In genomic region chr10:29583674-29584073, GRCh38 we compare ENCODE assay signal across 20 cellular contexts. TPM values are rescaled to one million over a fixed set of nuclear protein-coding genes. Genes with fewer than 3 reads are reported as not detected.
DNase-seq lines count a peak whose midpoint lies in the region; FAIRE-seq and TF ChIP-seq lines count a peak whose summit lies in the region.
"Had no signal": no experiment of that assay in that cellular context is flagged by ENCODE, and none has a peak within 500 bp of the region (broad histone marks: within the 10 kb centered on the region; RNA-seq: fewer than 3 reads in every experiment).

No MANE protein-coding gene starts in this region.

- no peak overlapping the region for H2BK15ac ChIP-seq in H1 (ENCODE audit: low read length)

- intact Hi-C loops in Calu3 (cut with micrococcal nuclease; ENCODE audit: unreplicated experiment): no loop called here

- H3K4me3 ChIP-seq in H1 (ENCODE audit: extremely low read depth in 1 of 4, insufficient read depth in 2 of 4, low read depth in 3 of 4, low read length in 4 of 4): no peak overlapping the region
- H3K4me3 ChIP-seq: coronary artery, esophagus squamous epithelium, K562, lung, right lobe of liver had no signal

- H4K91ac ChIP-seq in H1 (replicated peaks; ENCODE audit: insufficient read length, low read length): no peak overlapping the region

- H2BK20ac ChIP-seq in H1 (ENCODE audit: low read length): no peak overlapping the region

- H3K4me3 Mint-ChIP-seq in Calu3 (ENCODE audit: low read depth, unreplicated experiment) (peak overlapping the region; percentile 39), osteocyte (ENCODE audit: unreplicated experiment) (no peak overlapping the region)
- H3K4me3 Mint-ChIP-seq: nephron had no signal

- H3K14ac ChIP-seq in H1 (ENCODE audit: insufficient read length): no peak overlapping the region

- FAIRE-seq in H1 (lab: Jason Lieb, UNC) (peak; percentile 13), GM12892 (lab: Jason Lieb, UNC) (no peak)
- FAIRE-seq: K562 had no signal

- no peak for TF ChIP-seq EP300 in H1 (IDR thresholded peaks at IDR 0.05; ENCODE audit: borderline replicate concordance in 1 of 2, low read depth in 2 of 2, low read length in 2 of 2)

- H4K5ac ChIP-seq in H1 (ENCODE audit: insufficient read length, low read depth, low read length): no peak overlapping the region

- H4K20me1 ChIP-seq in H1 (replicated peaks in 1 of 2; ENCODE audit: control insufficient read depth in 1 of 2, insufficient read depth in 2 of 2, low read length in 2 of 2): peaks cover 0 to 2% of the 10 kb centered on the region in 2 experiments

- H3K27me3 Mint-ChIP-seq in Calu3 (ENCODE audit: unreplicated experiment) (no peaks in the 10 kb centered on the region), osteocyte (ENCODE audit: unreplicated experiment) (no peaks in the 10 kb centered on the region)

- CTCF ChIA-PET in Calu3 (lab: Charles Lee) (no interaction called here), H1 (lab: Charles Lee; ENCODE audit: partially characterized antibody) (interaction anchor here (1.2 to 2.1 kb wide), 2 partner anchors 28 to 71 kb away, joined by 3 to 5 read pairs; no protein-coding TSS in a partner anchor), RWPE1 (lab: Yijun Ruan, JAX) (interaction anchor here (0.6 to 0.7 kb wide), 2 partner anchors 12 to 40 kb away, joined by 4 to 6 read pairs; no protein-coding TSS in a partner anchor)

- DNase-seq in Calu3 (peak; percentile 24), M059J (ENCODE audit: low read depth) (peak; percentile 8), H1 (ENCODE audit: low read depth in 1 of 2, low spot score in 2 of 2) (no peak), osteocyte (ENCODE audit: extremely low spot score, unreplicated experiment) (no peak), GM19238 (ENCODE audit: insufficient read length, low spot score) (no peak), RWPE1 (ENCODE audit: low spot score) (no peak), GM12892 (ENCODE audit: insufficient read length) (no peak), UCSD-AML1 (lab: John Stamatoyannopoulos, UW; ENCODE audit: unreplicated experiment) (no peak)
- DNase-seq: activated CD4-positive, alpha-beta T cell treated with anti-CD3 and anti-CD28 coated beads for 4 hours; amniotic stem cell; DMS79 treated with DMSO at 0.1 percent for 48 hours; esophagus squamous epithelium; NCI-H1105 treated with DMSO at 0.1 percent for 48 hours; right lobe of liver; Right ventricle myocardium superior; stimulated activated CD4-positive, alpha-beta T cell treated with anti-CD3 and anti-CD28 coated beads, Interleukin-4, amount 100 ng/mL, for 4 hours had no signal

- H3K56ac ChIP-seq in H1 (replicated peaks; ENCODE audit: insufficient read length, low read depth, low read length): no peak overlapping the region

- no peak overlapping the region for H2AK5ac ChIP-seq in H1 (ENCODE audit: low read depth, low read length)

- TF ChIP-seq POLR2A in H1 (IDR thresholded peaks at IDR 0.05; ENCODE audit: control extremely low read depth in 1 of 2, low read depth in 2 of 2, low read length in 2 of 2) (no peak), GM12892 (IDR thresholded peaks at IDR 0.05; ENCODE audit: low read depth, low read length) (no peak)

- H3K36me3 ChIP-seq in H1 (ENCODE audit: control insufficient read depth in 2 of 4, insufficient read depth in 4 of 4, low read length in 3 of 4): no peaks in the 10 kb centered on the region
- H3K36me3 ChIP-seq: right lobe of liver had no signal

- H4K8ac ChIP-seq in H1 (ENCODE audit: extremely low read depth, insufficient read depth, low read length): no peak overlapping the region

- H3K23me2 ChIP-seq in H1 (ENCODE audit: low read depth, low read length): no peaks in the 10 kb centered on the region

- H2BK5ac ChIP-seq in H1 (ENCODE audit: low read depth, low read length): no peak overlapping the region

- H3K36me3 Mint-ChIP-seq in Calu3 (ENCODE audit: insufficient read depth, unreplicated experiment) (peaks cover 41% of the 10 kb centered on the region), osteocyte (ENCODE audit: unreplicated experiment) (peaks cover 30% of the 10 kb centered on the region)

- no peak overlapping the region for H3K18ac ChIP-seq in H1 (ENCODE audit: extremely low read depth, low read length)

- TF ChIP-seq CTCF in Calu3 (IDR thresholded peaks at IDR 0.05; ENCODE audit: unreplicated experiment) (no peak), H1 (IDR thresholded peaks at IDR 0.05; ENCODE audit: control extremely low read depth in 1 of 3, insufficient read depth in 1 of 3, low read depth in 1 of 3, low read length in 3 of 3) (no peak), osteocyte (IDR thresholded peaks at IDR 0.05) (no peak), RWPE1 (conservative IDR thresholded peaks at IDR 0.05; ENCODE audit: low read depth) (no peak)

- H3K4me2 ChIP-seq in H1 (ENCODE audit: insufficient read depth in 1 of 2, low read depth in 2 of 2, low read length in 2 of 2): no peak overlapping the region

- H3K9me3 ChIP-seq in H1 (ENCODE audit: insufficient read depth in 2 of 2, low read depth in 1 of 2, low read length in 1 of 2): no peaks in the 10 kb centered on the region
- H3K9me3 ChIP-seq: esophagus squamous epithelium, right lobe of liver had no signal

- no peak overlapping the region for H2BK120ac ChIP-seq in H1 (replicated peaks; ENCODE audit: low read depth, low read length)

- 0 out of 2 replicates have a peak overlapping the region, but pooled peaks have one; percentile 60 for H2BK12ac ChIP-seq in H1 (ENCODE audit: low read depth, low read length)

- peak overlapping the region; percentile 81 for H3K27ac Mint-ChIP-seq in Calu3 (ENCODE audit: unreplicated experiment)
- peak overlapping the region; percentile 82 for H3K27ac Mint-ChIP-seq in osteocyte (ENCODE audit: unreplicated experiment)

- H3K9me3 Mint-ChIP-seq in Calu3 (ENCODE audit: low read depth, unreplicated experiment) (no peaks in the 10 kb centered on the region), osteocyte (ENCODE audit: unreplicated experiment) (no peaks in the 10 kb centered on the region)
- H3K9me3 Mint-ChIP-seq: nephron had no signal

- H3K79me1 ChIP-seq in H1 (ENCODE audit: low read depth, low read length): no peaks in the 10 kb centered on the region

- no TSS peak for BruUV-seq in Calu3 (replicated peaks; lab: Mats Ljungman, UMichigan)

- H3K27ac ChIP-seq in H1 (ENCODE audit: low read depth, low read length) (no peak overlapping the region), RWPE1 (no peak overlapping the region)
- H3K27ac ChIP-seq: right lobe of liver had no signal

- no peak overlapping the region for H3K4ac ChIP-seq in H1 (replicated peaks; ENCODE audit: insufficient read length, low read depth, low read length)

- 83% methylated on average over 9 of the region's 9 CpGs; no CpG with 5 or more reads in 1 of the 2 experiments for WGBS in H1 (ENCODE audit: extremely low coverage in 1 of 2, insufficient coverage in 1 of 2, insufficient read length in 1 of 2, insufficient replicate concordance in 2 of 2, low coverage in 1 of 2, low lambda C conversion rate in 2 of 2, missing lambda C conversion rate in 1 of 2), 2 experiments

- H3K23ac ChIP-seq in H1 (ENCODE audit: insufficient read length): no peak overlapping the region

- peaks cover 0 to 4% of the 10 kb centered on the region in 2 experiments; a peak in 1 of 4 replicates for H3K79me2 ChIP-seq in H1 (ENCODE audit: control insufficient read depth in 1 of 2, insufficient read depth in 2 of 2, low read length in 2 of 2)

- H2AFZ ChIP-seq in H1 (ENCODE audit: low read length): no peak overlapping the region

- H3K9ac ChIP-seq in H1 (replicated peaks in 1 of 4; ENCODE audit: extremely low read depth in 1 of 4, low read depth in 3 of 4, low read length in 3 of 4): no peak overlapping the region

- POLR2A ChIA-PET in H1 (lab: Charles Lee; ENCODE audit: partially characterized antibody) (no interaction called here), RWPE1 (lab: Yijun Ruan, JAX; ENCODE audit: low non-redundant PET) (no interaction called here)

- H3K27me3 ChIP-seq in H1 (replicated peaks in 1 of 4; ENCODE audit: control insufficient read depth in 3 of 4, extremely low read depth in 1 of 4, insufficient read depth in 3 of 4, low read length in 3 of 4): no peaks in the 10 kb centered on the region
- H3K27me3 ChIP-seq: esophagus squamous epithelium, right lobe of liver had no signal

- no peak for TF ChIP-seq RAD21 in H1 (IDR thresholded peaks at IDR 0.05 in 1 of 2, conservative IDR thresholded peaks at IDR 0.05 in 1 of 2; ENCODE audit: low read depth in 2 of 2, low read length in 2 of 2)

- peaks cover under 1 to 11% (median 6%) of the 10 kb centered on the region in 4 experiments for H3K4me1 ChIP-seq in H1 (replicated peaks in 1 of 4; ENCODE audit: control insufficient read depth in 3 of 4, insufficient read depth in 4 of 4, low read length in 3 of 4)
- H3K4me1 ChIP-seq: right lobe of liver had no signal

- H3K4me1 Mint-ChIP-seq in Calu3 (ENCODE audit: low read depth, unreplicated experiment): peaks cover 54% of the 10 kb centered on the region
- peaks cover 53% of the 10 kb centered on the region for H3K4me1 Mint-ChIP-seq in osteocyte (ENCODE audit: unreplicated experiment)

TF ChIP-seq in H1, 55 proteins besides CTCF, POLR2A, EP300 and RAD21:
- TF ChIP-seq GTF2F1 (IDR thresholded peaks at IDR 0.05; ENCODE audit: borderline replicate concordance, low read depth, low read length) (no peak), SIX5 (IDR thresholded peaks at IDR 0.05; ENCODE audit: low read depth, low read length) (no peak), RFX5 (IDR thresholded peaks at IDR 0.05; ENCODE audit: borderline replicate concordance, low read depth, low read length) (no peak)
- TF ChIP-seq, protein P1, sequence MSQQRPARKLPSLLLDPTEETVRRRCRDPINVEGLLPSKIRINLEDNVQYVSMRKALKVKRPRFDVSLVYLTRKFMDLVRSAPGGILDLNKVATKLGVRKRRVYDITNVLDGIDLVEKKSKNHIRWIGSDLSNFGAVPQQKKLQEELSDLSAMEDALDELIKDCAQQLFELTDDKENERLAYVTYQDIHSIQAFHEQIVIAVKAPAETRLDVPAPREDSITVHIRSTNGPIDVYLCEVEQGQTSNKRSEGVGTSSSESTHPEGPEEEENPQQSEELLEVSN (IDR thresholded peaks at IDR 0.05): no peak

RNA-seq across cellular contexts. Expression of gene SVIL, which starts 51.1 kb away (rescaled TPM):
- total RNA-seq in Calu3 (2022) (111 and 147 TPM in 2 replicates), osteocyte (257 and 258 TPM in 2 replicates)
- total RNA-seq in M059J (2014; rRNA removed; shearing (Covaris generic)): 0.84 and 0.94 TPM in 2 replicates
- 15.4 and 16.0 TPM in 2 replicates for total RNA-seq in H1 (2021; fragmentation: NEBNext Ultra II Directional; extraction: Animal tissue kit (Norgen Biotek cat#: 25700))
- 4.3 and 4.7 TPM in 2 replicates for polyA plus RNA-seq in H1 (2011; rRNA removed)
- polyA plus RNA-seq in H1 (2011; cell fraction: cytosol; rRNA removed): 5.3 TPM
- polyA plus RNA-seq in H1 (2011; cell fraction: nucleus; rRNA removed): 18.4 TPM
- 11.8 to 19.5 TPM (median 12.7 TPM) in 4 replicates for polyA plus RNA-seq in H1 (2012, experiment 1 of 2)
- 0.76 TPM for polyA plus RNA-seq in H1 (2012, experiment 2 of 2)
- 14.1 TPM for polyA plus RNA-seq in H1 (2013, experiment 1 of 2)
- polyA plus RNA-seq in H1 (2013, experiment 2 of 2): 13.6 TPM
- polyA minus RNA-seq in H1 (2011; rRNA and poly(A)+ RNA removed): 12.4 and 14.0 TPM in 2 replicates
- 14.7 TPM for polyA minus RNA-seq in H1 (2011; cell fraction: cytosol; rRNA and poly(A)+ RNA removed)
- polyA minus RNA-seq in H1 (2011; cell fraction: nucleus; rRNA and poly(A)+ RNA removed): 18.8 TPM
- 0.13 TPM for polyA plus RNA-seq in GM12892 (2012; ENCODE audit: missing spikeins)

Comparison
In these comparisons a context has a peak if more than half of its experiments do, and no peak if none do; other contexts are left out.
1. DNase-seq: peak in Calu3 (single experiment) and M059J (single experiment); none in H1 (0 of 2), osteocyte (single experiment), GM19238 (single experiment), RWPE1 (single experiment), GM12892 (single experiment) and UCSD-AML1 (single experiment).